ENCODE assay signal across 1 cellular context in genomic region chr1:215971793-215972441, GRCh38.
TF ChIP-seq lines count a peak whose summit lies in the region.

No MANE protein-coding gene starts in this region.

TF ChIP-seq in GM23338, 12 proteins besides CTCF, POLR2A, EP300 and RAD21 (continued from another document):
- TF ChIP-seq ZNF462 (CRISPR knock-in tag; IDR thresholded peaks at IDR 0.05), result no peak
- TF ChIP-seq JUNB (IDR thresholded peaks at IDR 0.05; ENCODE audit: unreplicated experiment), result no peak
TF ChIP-seq in GM23338: peak in this region for 0.
